In genomic region chr18:56770873-56771272, GRCh38 we compare ENCODE assay signal across 23 cellular contexts.
"Had no signal": no experiment of that assay in that cellular context is flagged by ENCODE, and none has a peak within 500 bp of the region (broad histone marks: within the 10 kb centered on the region; RNA-seq: fewer than 3 reads in every experiment).

No MANE protein-coding gene starts in this region.

- H3K4me3 ChIP-seq: body of pancreas, hepatocyte, left lung, neural progenitor cell, ovary, right lobe of liver, spleen, stomach, testis had no signal

- H3K36me3 ChIP-seq: left lung, neural progenitor cell, ovary, right lobe of liver had no signal

- H2AFZ ChIP-seq: hepatocyte, neural progenitor cell had no signal

- ATAC-seq: activated CD8-positive, alpha-beta T cell treated with anti-CD3 and anti-CD28 coated beads, Interleukin-2, amount 10 ng/mL, durations not matched to agents 7 days and 5 days; activated naive CD4-positive, alpha-beta T cell treated with anti-CD3 and anti-CD28 coated beads, Interleukin-2, amount 50 U/mL, for 72 hours; activated T-cell treated with anti-CD3 and anti-CD28 coated beads, Interleukin-2, amount 50 U/mL, for 72 hours; body of pancreas; left lung; right lobe of liver had no signal

- H3K27ac ChIP-seq: body of pancreas, hepatocyte, left lung, neural progenitor cell, ovary, right lobe of liver, spleen, stomach, testis had no signal

- H3K9me3 ChIP-seq: body of pancreas, left lung, ovary, right lobe of liver, spleen, stomach, testis had no signal

- H3K9ac ChIP-seq: neural progenitor cell had no signal

- H3K79me2 ChIP-seq: hepatocyte had no signal

- H3K27me3 ChIP-seq: body of pancreas, hepatocyte, left lung, neural progenitor cell, ovary, right lobe of liver, spleen, stomach, testis had no signal

- H3K4me2 ChIP-seq: hepatocyte, neural progenitor cell had no signal

- DNase-seq: activated CD4-positive, alpha-beta T cell treated with anti-CD3 and anti-CD28 coated beads, Interleukin-2, amount 10 ng/mL, durations not matched to agents 24 days and 14 days; activated CD4-positive, CD25-positive, alpha-beta regulatory T cell; activated CD8-positive, alpha-beta memory T cell treated with anti-CD3 and anti-CD28 coated beads, Interleukin-2, amount 50 U/mL, for 4 hours; activated CD8-positive, alpha-beta T cell treated with anti-CD3 and anti-CD28 coated beads, Interleukin-2, amount 10 ng/mL, durations not matched to agents 7 days and 5 days; activated gamma-delta T cell; activated T-cell treated with anti-CD3 and anti-CD28 coated beads, Interleukin-2, amount 50 U/mL, for 72 hours; amygdala; body of pancreas; central memory CD4-positive, alpha-beta T cell; cortex of kidney; effector CD8-positive, alpha-beta T cell; kidney; left lung; mammary epithelial cell; naive B cell; ovary; right lobe of liver; spleen; stomach; testis had no signal

- H3K4me1 ChIP-seq: body of pancreas, left lung, neural progenitor cell, right lobe of liver, spleen, stomach, testis had no signal
